Comparison of ENCODE assay signal across 3 cellular contexts in genomic region chr5:36153299-36153677, GRCh38.
TF ChIP-seq lines count a peak whose summit lies in the region.

No MANE protein-coding gene starts in this region.

TF ChIP-seq in SK-N-SH, 30 proteins besides CTCF, POLR2A, EP300 and RAD21 (continued from another document):
- TF ChIP-seq SMC3 (IDR thresholded peaks at IDR 0.05; ENCODE audit: low read depth, low read length) (no peak), REST (IDR thresholded peaks at IDR 0.05; ENCODE audit: low read depth, low read length) (no peak), PBX3 (IDR thresholded peaks at IDR 0.05) (no peak), USF1 (IDR thresholded peaks at IDR 0.05; ENCODE audit: borderline replicate concordance, low read depth) (no peak), POLR2AphosphoS5 (IDR thresholded peaks at IDR 0.05; ENCODE audit: low read depth, low read length) (no peak), USF2 (IDR thresholded peaks at IDR 0.05; ENCODE audit: borderline replicate concordance, low read depth, low read length) (no peak), FOXM1 (IDR thresholded peaks at IDR 0.05; ENCODE audit: low read depth) (no peak), JUND (IDR thresholded peaks at IDR 0.05) (no peak), MXI1 (IDR thresholded peaks at IDR 0.05; ENCODE audit: low read depth, low read length) (no peak)

TF ChIP-seq in SK-N-SH treated with all-trans-retinoic acid at 6 μM for 48 hours, 23 proteins besides CTCF, POLR2A, EP300 and RAD21 (continued from another document):
- TF ChIP-seq ZFP30 (CRISPR knock-in tag; IDR thresholded peaks at IDR 0.05), result no peak
- TF ChIP-seq POU6F1 (CRISPR knock-in tag; IDR thresholded peaks at IDR 0.05; ENCODE audit: borderline replicate concordance, low read depth), result no peak
- TF ChIP-seq CSRNP3 (CRISPR knock-in tag; IDR thresholded peaks at IDR 0.05), result no peak
- no peak for TF ChIP-seq CREB5 (CRISPR knock-in tag; IDR thresholded peaks at IDR 0.05; ENCODE audit: low read depth)
- no peak for TF ChIP-seq GLIS3 (CRISPR knock-in tag; IDR thresholded peaks at IDR 0.05)
- TF ChIP-seq ZFP3 (CRISPR knock-in tag; IDR thresholded peaks at IDR 0.05), result no peak
- TF ChIP-seq CSDC2 (CRISPR knock-in tag; IDR thresholded peaks at IDR 0.05), result no peak
- no peak for TF ChIP-seq RARB (CRISPR knock-in tag; IDR thresholded peaks at IDR 0.05)
- TF ChIP-seq TOX (CRISPR knock-in tag; IDR thresholded peaks at IDR 0.05; ENCODE audit: borderline replicate concordance), result no peak
- TF ChIP-seq PPARA (CRISPR knock-in tag; IDR thresholded peaks at IDR 0.05; ENCODE audit: borderline replicate concordance), result no peak
- no peak for TF ChIP-seq TSHZ2 (CRISPR knock-in tag; IDR thresholded peaks at IDR 0.05)
- no peak for TF ChIP-seq ZNF565 (CRISPR knock-in tag; conservative IDR thresholded peaks at IDR 0.05; ENCODE audit: low read depth)
- TF ChIP-seq ZNF70 (CRISPR knock-in tag; IDR thresholded peaks at IDR 0.05), result no peak
- TF ChIP-seq ISL1 (CRISPR knock-in tag; IDR thresholded peaks at IDR 0.05), result no peak
- no peak for TF ChIP-seq ZNF8 (CRISPR knock-in tag; IDR thresholded peaks at IDR 0.05)
- no peak for TF ChIP-seq PATZ1 (CRISPR knock-in tag; IDR thresholded peaks at IDR 0.05; ENCODE audit: borderline replicate concordance)
- no peak for TF ChIP-seq BACH2 (CRISPR knock-in tag; IDR thresholded peaks at IDR 0.05; ENCODE audit: borderline replicate concordance)
- no peak for TF ChIP-seq ARNTL (CRISPR knock-in tag; IDR thresholded peaks at IDR 0.05; ENCODE audit: borderline replicate concordance, low read depth)

TF ChIP-seq in endothelial cell of umbilical vein, 7 proteins besides CTCF, POLR2A, EP300 and RAD21 (continued from another document):
- TF ChIP-seq JUN (IDR thresholded peaks at IDR 0.05; ENCODE audit: borderline replicate concordance, insufficient read depth, insufficient read length, low read depth) (no peak), POLR2AphosphoS5 (IDR thresholded peaks at IDR 0.05; ENCODE audit: insufficient read depth, low read depth, low read length) (no peak), EZH2 (IDR thresholded peaks at IDR 0.05; ENCODE audit: borderline replicate concordance, low read depth, low read length, severe bottlenecking) (no peak), MAX (IDR thresholded peaks at IDR 0.05; ENCODE audit: insufficient read depth, insufficient read length) (no peak), GATA2 (IDR thresholded peaks at IDR 0.05; ENCODE audit: insufficient read depth, insufficient read length, low read depth, low read length) (no peak), FOS (IDR thresholded peaks at IDR 0.05; ENCODE audit: borderline replicate concordance, insufficient read depth, low read length) (no peak)
